Comparison of ENCODE assay signal across 20 cellular contexts in genomic region chr7:106464651-106465050, GRCh38.
DNase-seq lines count a peak whose midpoint lies in the region; ATAC-seq, FAIRE-seq and TF ChIP-seq lines count a peak whose summit lies in the region.
"Had no signal": no experiment of that assay in that cellular context is flagged by ENCODE, and none has a peak within 500 bp of the region (broad histone marks: within the 10 kb centered on the region; RNA-seq: fewer than 3 reads in every experiment).

No MANE protein-coding gene starts in this region.

- H3K79me2 ChIP-seq in GM12878 (ENCODE audit: control insufficient read depth, insufficient read depth, low read length): no peaks in the 10 kb centered on the region

- H3K9me3 Mint-ChIP-seq in stimulated activated naive B cell treated with anti-CD40 and anti-IgM and Interleukin-4, amounts not matched to agents 10 μg/mL and 1 μg/mL and 100 μg/mL, for 72 hours: no peaks in the 10 kb centered on the region
- H3K9me3 Mint-ChIP-seq: CD8-positive, alpha-beta memory T cell had no signal

- H3K9me3 ChIP-seq in GM12878 (replicated peaks; ENCODE audit: control insufficient read depth, insufficient read depth, low read length): no peaks in the 10 kb centered on the region
- H3K9me3 ChIP-seq: HAP-1 had no signal

- no peak for TF ChIP-seq POLR2A in GM12878 (IDR thresholded peaks at IDR 0.05; ENCODE audit: low read depth, low read length)

- peak; percentile 44 for DNase-seq in GM12865 (ENCODE audit: low read depth)
- no peak for DNase-seq in GM12878 (ENCODE audit: low read depth, low spot score)
- no peak for DNase-seq in stimulated activated naive B cell treated with anti-CD40 and anti-IgM and Interleukin-4, amounts not matched to agents 10 μg/mL and 1 μg/mL and 100 μg/mL, for 72 hours
- no peak for DNase-seq in GF-D8 (lab: John Stamatoyannopoulos, UW)
- DNase-seq in activated CD4-positive, alpha-beta T cell treated with anti-CD3 and anti-CD28 coated beads, Interleukin-2, amount 50 U/mL, for 1 hour: no peak
- DNase-seq in NCI-H69 (lab: John Stamatoyannopoulos, UW): no peak
- DNase-seq: C1 segment of cervical spinal cord; CD8-positive, alpha-beta memory T cell; GM23248; NCI-H1092 treated with DMSO at 0.1 percent for 48 hours; NCI-H1436 treated with DMSO at 0.1 percent for 48 hours; NCI-H1930; NCI-H748 treated with DMSO at 0.1 percent for 48 hours; NK-92 treated with Interleukin-12 subunit alpha and Interleukin-12 subunit beta, amount 100 ng/mL, for 24 hours had no signal

- H3K27me3 Mint-ChIP-seq in stimulated activated naive B cell treated with anti-CD40 and anti-IgM and Interleukin-4, amounts not matched to agents 10 μg/mL and 1 μg/mL and 100 μg/mL, for 72 hours: peaks cover 0 to 4% of the 10 kb centered on the region in 2 donors

- RAD21 ChIA-PET in GM12878 (lab: Charles Lee; ENCODE audit: unreplicated experiment): interaction anchor here (0.9 to 6.9 kb wide), 8 partner anchors 9 to 287 kb away, joined by 3 to 311 read pairs (median 4); no protein-coding TSS in a partner anchor

- TF ChIP-seq EP300 in GM12878 (IDR thresholded peaks at IDR 0.05; ENCODE audit: borderline replicate concordance in 1 of 2, control insufficient read depth in 1 of 2, low read depth in 2 of 2, low read length in 2 of 2): no peak

- in situ Hi-C loops in GM12878 (cut with MboI): loop anchor here (5.0 kb wide), 1 partner anchor 287 kb away; no protein-coding TSS in a partner anchor

- peak; percentile 45 for ATAC-seq in GM21529 (IDR thresholded peaks at IDR 0.05; ENCODE audit: unreplicated experiment)
- ATAC-seq in GM12878: peak; percentile 20
- peak in 1 of 2 donors; percentile 26 for ATAC-seq in stimulated activated naive B cell treated with anti-CD40 and anti-IgM and Interleukin-4, amounts not matched to agents 10 μg/mL and 1 μg/mL and 100 μg/mL, for 72 hours (replicated peaks)
- ATAC-seq: SK-N-SH treated with all-trans-retinoic acid at 6 μM for 48 hours had no signal

- peaks cover 12% of the 10 kb centered on the region for H3K4me1 ChIP-seq in GM12878 (ENCODE audit: control insufficient read depth, insufficient read depth, low read length)
- H3K4me1 ChIP-seq: HAP-1 had no signal

- no peak overlapping the region for H3K9ac ChIP-seq in GM12878 (ENCODE audit: control insufficient read depth, insufficient read depth, low read length)
- H3K9ac ChIP-seq: GM23248, KMS-11 had no signal

- H3K4me3 ChIP-seq in GM12865 (ENCODE audit: low read depth, low read length) (no peak overlapping the region), GM12878 (no peak overlapping the region)
- H3K4me3 ChIP-seq: GM23248, HAP-1 had no signal

- peaks cover 26 to 27% of the 10 kb centered on the region in 2 donors for H3K4me1 Mint-ChIP-seq in stimulated activated naive B cell treated with anti-CD40 and anti-IgM and Interleukin-4, amounts not matched to agents 10 μg/mL and 1 μg/mL and 100 μg/mL, for 72 hours
- H3K4me1 Mint-ChIP-seq: CD8-positive, alpha-beta memory T cell had no signal

- no peak for FAIRE-seq in GM12878 (lab: Jason Lieb, UNC)
- FAIRE-seq: G401.6, HTR-8/SVneo had no signal

- H3K4me2 ChIP-seq in GM12878 (ENCODE audit: control insufficient read depth, insufficient read depth): peak overlapping the region; percentile 27; the same call in 1 of the 2 replicates
- H3K4me2 ChIP-seq: KMS-11 had no signal

- no TSS peak for BruUV-seq in GM12878 (replicated peaks; lab: Mats Ljungman, UMichigan)

- H3K27me3 ChIP-seq in GM12878 (replicated peaks in 1 of 2; ENCODE audit: control insufficient read depth in 2 of 2, insufficient read depth in 2 of 2, low read length in 1 of 2): no peaks in the 10 kb centered on the region

- H3K27ac Mint-ChIP-seq in stimulated activated naive B cell treated with anti-CD40 and anti-IgM and Interleukin-4, amounts not matched to agents 10 μg/mL and 1 μg/mL and 100 μg/mL, for 72 hours: peak overlapping the region; percentile 44

- no peaks in the 10 kb centered on the region for H3K36me3 ChIP-seq in GM12878 (ENCODE audit: control insufficient read depth in 2 of 2, insufficient read depth in 2 of 2, low read length in 1 of 2)
- H3K36me3 ChIP-seq: HAP-1 had no signal

- TF ChIP-seq CTCF in GM12865 (IDR thresholded peaks at IDR 0.05; ENCODE audit: insufficient read depth, low read depth, low read length, missing control alignments) (no peak), GM12878 (IDR thresholded peaks at IDR 0.05 in 2 of 3, conservative IDR thresholded peaks at IDR 0.05 in 1 of 3; ENCODE audit: control insufficient read depth in 2 of 3, extremely low read depth in 1 of 3, insufficient read depth in 1 of 3, low read depth in 3 of 3, low read length in 3 of 3) (no peak)

- intact Hi-C loops in GM12878 (cut with micrococcal nuclease; ENCODE audit: unreplicated experiment): loop anchor here (5.0 to 10.0 kb wide), 4 partner anchors 97 to 410 kb away; partner anchors contain the start of gene NAMPT

- WGBS in GM12878 (ENCODE audit: insufficient coverage, insufficient replicate concordance, low lambda C conversion rate, missing lambda C conversion rate): 17% methylated on average over 2 of the region's 2 CpGs

- SMC1A ChIA-PET in GM12878 (lab: Charles Lee; ENCODE audit: uncharacterized antibody, unreplicated experiment): interaction anchor here (1.0 to 6.0 kb wide), 11 partner anchors 10 to 407 kb away, joined by 3 to 390 read pairs (median 4); no protein-coding TSS in a partner anchor

- POLR2A ChIA-PET in GM12878 (lab: Charles Lee): interaction anchor here (1.4 to 2.1 kb wide), 2 partner anchors 284 to 286 kb away, joined by 3 to 8 read pairs; no protein-coding TSS in a partner anchor

- no peak for TF ChIP-seq RAD21 in GM12878 (IDR thresholded peaks at IDR 0.05; ENCODE audit: insufficient read depth, low read depth, low read length)

- H3K36me3 Mint-ChIP-seq in stimulated activated naive B cell treated with anti-CD40 and anti-IgM and Interleukin-4, amounts not matched to agents 10 μg/mL and 1 μg/mL and 100 μg/mL, for 72 hours: no peaks in the 10 kb centered on the region
- H3K36me3 Mint-ChIP-seq: CD8-positive, alpha-beta memory T cell had no signal

- CTCF ChIA-PET in GM12878 (lab: Yijun Ruan, JAX): interaction anchor here (0.9 to 10.0 kb wide), 15 partner anchors 11 to 406 kb away, joined by 3 to 530 read pairs (median 4); no protein-coding TSS in a partner anchor

- no peak overlapping the region for H3K4me3 Mint-ChIP-seq in stimulated activated naive B cell treated with anti-CD40 and anti-IgM and Interleukin-4, amounts not matched to agents 10 μg/mL and 1 μg/mL and 100 μg/mL, for 72 hours
- H3K4me3 Mint-ChIP-seq: CD8-positive, alpha-beta memory T cell had no signal

- H3K27ac ChIP-seq in GM12878 (ENCODE audit: control insufficient read depth, insufficient read depth): peak overlapping the region; percentile 7; the same call in 1 of the 2 replicates
- H3K27ac ChIP-seq: GM23248, KMS-11 had no signal

- H4K20me1 ChIP-seq in GM12878 (ENCODE audit: control insufficient read depth, insufficient read depth): no peaks in the 10 kb centered on the region

- no peak overlapping the region for H2AFZ ChIP-seq in GM12878 (ENCODE audit: control insufficient read depth, low read depth, low read length)
- H2AFZ ChIP-seq: GM23248 had no signal

TF ChIP-seq in GM12878, 131 proteins besides CTCF, POLR2A, EP300 and RAD21 (continues in another document):
- no peak for TF ChIP-seq BMI1 (IDR thresholded peaks at IDR 0.05; ENCODE audit: borderline replicate concordance)
- no peak for TF ChIP-seq CBX3 (IDR thresholded peaks at IDR 0.05; ENCODE audit: borderline replicate concordance, low read depth)
- TF ChIP-seq, protein P1, sequence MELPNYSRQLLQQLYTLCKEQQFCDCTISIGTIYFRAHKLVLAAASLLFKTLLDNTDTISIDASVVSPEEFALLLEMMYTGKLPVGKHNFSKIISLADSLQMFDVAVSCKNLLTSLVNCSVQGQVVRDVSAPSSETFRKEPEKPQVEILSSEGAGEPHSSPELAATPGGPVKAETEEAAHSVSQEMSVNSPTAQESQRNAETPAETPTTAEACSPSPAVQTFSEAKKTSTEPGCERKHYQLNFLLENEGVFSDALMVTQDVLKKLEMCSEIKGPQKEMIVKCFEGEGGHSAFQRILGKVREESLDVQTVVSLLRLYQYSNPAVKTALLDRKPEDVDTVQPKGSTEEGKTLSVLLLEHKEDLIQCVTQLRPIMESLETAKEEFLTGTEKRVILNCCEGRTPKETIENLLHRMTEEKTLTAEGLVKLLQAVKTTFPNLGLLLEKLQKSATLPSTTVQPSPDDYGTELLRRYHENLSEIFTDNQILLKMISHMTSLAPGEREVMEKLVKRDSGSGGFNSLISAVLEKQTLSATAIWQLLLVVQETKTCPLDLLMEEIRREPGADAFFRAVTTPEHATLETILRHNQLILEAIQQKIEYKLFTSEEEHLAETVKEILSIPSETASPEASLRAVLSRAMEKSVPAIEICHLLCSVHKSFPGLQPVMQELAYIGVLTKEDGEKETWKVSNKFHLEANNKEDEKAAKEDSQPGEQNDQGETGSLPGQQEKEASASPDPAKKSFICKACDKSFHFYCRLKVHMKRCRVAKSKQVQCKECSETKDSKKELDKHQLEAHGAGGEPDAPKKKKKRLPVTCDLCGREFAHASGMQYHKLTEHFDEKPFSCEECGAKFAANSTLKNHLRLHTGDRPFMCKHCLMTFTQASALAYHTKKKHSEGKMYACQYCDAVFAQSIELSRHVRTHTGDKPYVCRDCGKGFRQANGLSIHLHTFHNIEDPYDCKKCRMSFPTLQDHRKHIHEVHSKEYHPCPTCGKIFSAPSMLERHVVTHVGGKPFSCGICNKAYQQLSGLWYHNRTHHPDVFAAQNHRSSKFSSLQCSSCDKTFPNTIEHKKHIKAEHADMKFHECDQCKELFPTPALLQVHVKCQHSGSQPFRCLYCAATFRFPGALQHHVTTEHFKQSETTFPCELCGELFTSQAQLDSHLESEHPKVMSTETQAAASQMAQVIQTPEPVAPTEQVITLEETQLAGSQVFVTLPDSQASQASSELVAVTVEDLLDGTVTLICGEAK (IDR thresholded peaks at IDR 0.05; ENCODE audit: borderline replicate concordance): no peak
- TF ChIP-seq BHLHE40 (IDR thresholded peaks at IDR 0.05; ENCODE audit: borderline replicate concordance in 1 of 2, low read depth in 2 of 2, low read length in 1 of 2): no peak
- TF ChIP-seq MEF2B (IDR thresholded peaks at IDR 0.05; ENCODE audit: partially characterized antibody, poor library complexity, severe bottlenecking): no peak
- no peak for TF ChIP-seq CEBPB (IDR thresholded peaks at IDR 0.05; ENCODE audit: borderline replicate concordance in 1 of 2, low read depth in 2 of 2, low read length in 2 of 2)
- TF ChIP-seq NFXL1 (IDR thresholded peaks at IDR 0.05; ENCODE audit: borderline replicate concordance): no peak
- TF ChIP-seq SRF (IDR thresholded peaks at IDR 0.05; ENCODE audit: low read depth in 2 of 2, low read length in 2 of 2): no peak
- TF ChIP-seq RUNX3 (IDR thresholded peaks at IDR 0.05; ENCODE audit: low read length): no peak
- no peak for TF ChIP-seq NFYA (IDR thresholded peaks at IDR 0.05; ENCODE audit: borderline replicate concordance, low read depth, low read length)
- no peak for TF ChIP-seq PAX5 (IDR thresholded peaks at IDR 0.05; ENCODE audit: borderline replicate concordance, low read depth, low read length)
- TF ChIP-seq TARDBP (IDR thresholded peaks at IDR 0.05; ENCODE audit: borderline replicate concordance): no peak
- no peak for TF ChIP-seq ESRRA (IDR thresholded peaks at IDR 0.05; ENCODE audit: low read length)
